In the genomic region with DNA sequence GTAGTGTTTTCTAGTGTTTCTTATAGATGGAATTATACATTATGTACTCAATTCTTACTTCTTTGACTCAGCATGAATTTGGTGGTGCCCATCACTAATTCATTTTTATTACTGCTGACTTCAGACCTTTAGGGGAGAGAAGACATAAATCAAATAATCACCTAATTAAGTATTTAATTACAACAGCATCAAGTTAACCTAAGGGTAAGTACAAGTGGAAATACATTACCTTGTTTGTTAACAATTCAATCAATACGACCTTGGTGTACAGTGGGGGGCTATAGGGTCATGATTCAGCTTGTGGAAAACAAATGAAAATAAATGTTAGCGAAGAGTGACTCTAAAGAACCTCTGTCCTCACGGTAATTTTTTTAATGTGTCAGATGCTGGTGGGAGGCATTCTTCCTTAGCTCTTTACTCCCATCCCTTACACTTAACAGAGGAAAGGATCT, we compare ENCODE assay signal across 1 cellular context.
A peak's percentile ranks its signal among the peaks of the same experiment; 100 is the strongest.
TF ChIP-seq lines count a peak whose summit lies in the region.

No MANE protein-coding gene starts in this region.

TF ChIP-seq in HEK293, 187 proteins besides CTCF, POLR2A, EP300 and RAD21 (continued from another document and continues in another):
- TF ChIP-seq ZNF629 (tag by site-specific recombination; IDR thresholded peaks at IDR 0.05) = peak; percentile 57
- peak; percentile 5; the same call in 1 of the 2 replicates for TF ChIP-seq ZXDB (tag by site-specific recombination; IDR thresholded peaks at IDR 0.05)
- TF ChIP-seq, protein P1, sequence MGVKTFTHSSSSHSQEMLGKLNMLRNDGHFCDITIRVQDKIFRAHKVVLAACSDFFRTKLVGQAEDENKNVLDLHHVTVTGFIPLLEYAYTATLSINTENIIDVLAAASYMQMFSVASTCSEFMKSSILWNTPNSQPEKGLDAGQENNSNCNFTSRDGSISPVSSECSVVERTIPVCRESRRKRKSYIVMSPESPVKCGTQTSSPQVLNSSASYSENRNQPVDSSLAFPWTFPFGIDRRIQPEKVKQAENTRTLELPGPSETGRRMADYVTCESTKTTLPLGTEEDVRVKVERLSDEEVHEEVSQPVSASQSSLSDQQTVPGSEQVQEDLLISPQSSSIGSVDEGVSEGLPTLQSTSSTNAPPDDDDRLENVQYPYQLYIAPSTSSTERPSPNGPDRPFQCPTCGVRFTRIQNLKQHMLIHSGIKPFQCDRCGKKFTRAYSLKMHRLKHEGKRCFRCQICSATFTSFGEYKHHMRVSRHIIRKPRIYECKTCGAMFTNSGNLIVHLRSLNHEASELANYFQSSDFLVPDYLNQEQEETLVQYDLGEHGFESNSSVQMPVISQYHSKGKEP (tag by site-specific recombination; IDR thresholded peaks at IDR 0.05) = no peak
- TF ChIP-seq, protein P2, sequence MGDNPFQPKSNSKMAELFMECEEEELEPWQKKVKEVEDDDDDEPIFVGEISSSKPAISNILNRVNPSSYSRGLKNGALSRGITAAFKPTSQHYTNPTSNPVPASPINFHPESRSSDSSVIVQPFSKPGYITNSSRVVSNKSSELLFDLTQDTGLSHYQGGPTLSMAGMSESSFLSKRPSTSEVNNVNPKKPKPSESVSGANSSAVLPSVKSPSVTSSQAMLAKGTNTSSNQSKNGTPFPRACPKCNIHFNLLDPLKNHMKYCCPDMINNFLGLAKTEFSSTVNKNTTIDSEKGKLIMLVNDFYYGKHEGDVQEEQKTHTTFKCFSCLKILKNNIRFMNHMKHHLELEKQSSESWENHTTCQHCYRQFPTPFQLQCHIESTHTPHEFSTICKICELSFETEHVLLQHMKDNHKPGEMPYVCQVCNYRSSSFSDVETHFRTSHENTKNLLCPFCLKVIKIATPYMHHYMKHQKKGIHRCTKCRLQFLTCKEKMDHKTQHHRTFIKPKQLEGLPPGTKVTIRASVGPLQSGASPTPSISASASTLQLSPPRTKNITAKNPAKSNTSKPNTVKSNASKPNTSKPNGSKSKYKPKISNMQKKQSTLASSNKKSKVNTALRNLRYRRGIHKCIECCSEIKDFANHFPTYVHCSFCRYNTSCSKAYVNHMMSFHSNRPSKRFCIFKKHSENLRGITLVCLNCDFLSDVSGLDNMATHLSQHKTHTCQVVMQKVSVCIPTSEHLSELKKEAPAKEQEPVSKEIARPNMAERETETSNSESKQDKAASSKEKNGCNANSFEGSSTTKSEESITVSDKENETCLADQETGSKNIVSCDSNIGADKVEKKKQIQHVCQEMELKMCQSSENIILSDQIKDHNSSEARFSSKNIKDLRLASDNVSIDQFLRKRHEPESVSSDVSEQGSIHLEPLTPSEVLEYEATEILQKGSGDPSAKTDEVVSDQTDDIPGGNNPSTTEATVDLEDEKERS (tag by site-specific recombination; IDR thresholded peaks at IDR 0.05) = no peak
- TF ChIP-seq ZNF248 (tag by site-specific recombination; IDR thresholded peaks at IDR 0.05) = no peak
- no peak for TF ChIP-seq KLF10 (tag by site-specific recombination; IDR thresholded peaks at IDR 0.05)
- TF ChIP-seq, protein P3, sequence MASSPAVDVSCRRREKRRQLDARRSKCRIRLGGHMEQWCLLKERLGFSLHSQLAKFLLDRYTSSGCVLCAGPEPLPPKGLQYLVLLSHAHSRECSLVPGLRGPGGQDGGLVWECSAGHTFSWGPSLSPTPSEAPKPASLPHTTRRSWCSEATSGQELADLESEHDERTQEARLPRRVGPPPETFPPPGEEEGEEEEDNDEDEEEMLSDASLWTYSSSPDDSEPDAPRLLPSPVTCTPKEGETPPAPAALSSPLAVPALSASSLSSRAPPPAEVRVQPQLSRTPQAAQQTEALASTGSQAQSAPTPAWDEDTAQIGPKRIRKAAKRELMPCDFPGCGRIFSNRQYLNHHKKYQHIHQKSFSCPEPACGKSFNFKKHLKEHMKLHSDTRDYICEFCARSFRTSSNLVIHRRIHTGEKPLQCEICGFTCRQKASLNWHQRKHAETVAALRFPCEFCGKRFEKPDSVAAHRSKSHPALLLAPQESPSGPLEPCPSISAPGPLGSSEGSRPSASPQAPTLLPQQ (tag by site-specific recombination; IDR thresholded peaks at IDR 0.05) = no peak
- no peak for TF ChIP-seq ZBTB1 (tag by site-specific recombination; IDR thresholded peaks at IDR 0.05)
- TF ChIP-seq, protein P4, sequence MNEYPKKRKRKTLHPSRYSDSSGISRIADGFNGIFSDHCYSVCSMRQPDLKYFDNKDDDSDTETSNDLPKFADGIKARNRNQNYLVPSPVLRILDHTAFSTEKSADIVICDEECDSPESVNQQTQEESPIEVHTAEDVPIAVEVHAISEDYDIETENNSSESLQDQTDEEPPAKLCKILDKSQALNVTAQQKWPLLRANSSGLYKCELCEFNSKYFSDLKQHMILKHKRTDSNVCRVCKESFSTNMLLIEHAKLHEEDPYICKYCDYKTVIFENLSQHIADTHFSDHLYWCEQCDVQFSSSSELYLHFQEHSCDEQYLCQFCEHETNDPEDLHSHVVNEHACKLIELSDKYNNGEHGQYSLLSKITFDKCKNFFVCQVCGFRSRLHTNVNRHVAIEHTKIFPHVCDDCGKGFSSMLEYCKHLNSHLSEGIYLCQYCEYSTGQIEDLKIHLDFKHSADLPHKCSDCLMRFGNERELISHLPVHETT (tag by site-specific recombination; IDR thresholded peaks at IDR 0.05) = 0 out of 2 replicates have a peak, but pooled peaks have one; percentile 14
- no peak for TF ChIP-seq ZFP41 (tag by site-specific recombination; IDR thresholded peaks at IDR 0.05; ENCODE audit: borderline replicate concordance)
- no peak for TF ChIP-seq YY1 (tag by site-specific recombination; IDR thresholded peaks at IDR 0.05)
- TF ChIP-seq ZNF324 (tag by site-specific recombination; IDR thresholded peaks at IDR 0.05) = 0 out of 2 replicates have a peak, but pooled peaks have one; percentile 55
- TF ChIP-seq ZNF155 (tag by site-specific recombination; IDR thresholded peaks at IDR 0.05) = no peak
- no peak for TF ChIP-seq FEZF1 (tag by site-specific recombination; IDR thresholded peaks at IDR 0.05)
- no peak for TF ChIP-seq ZNF777 (tag by site-specific recombination; IDR thresholded peaks at IDR 0.05; ENCODE audit: borderline replicate concordance)
- peak; percentile 48; the same call in 1 of the 2 replicates for TF ChIP-seq ZNF366 (tag by site-specific recombination; conservative IDR thresholded peaks at IDR 0.05)
- TF ChIP-seq, protein P5, sequence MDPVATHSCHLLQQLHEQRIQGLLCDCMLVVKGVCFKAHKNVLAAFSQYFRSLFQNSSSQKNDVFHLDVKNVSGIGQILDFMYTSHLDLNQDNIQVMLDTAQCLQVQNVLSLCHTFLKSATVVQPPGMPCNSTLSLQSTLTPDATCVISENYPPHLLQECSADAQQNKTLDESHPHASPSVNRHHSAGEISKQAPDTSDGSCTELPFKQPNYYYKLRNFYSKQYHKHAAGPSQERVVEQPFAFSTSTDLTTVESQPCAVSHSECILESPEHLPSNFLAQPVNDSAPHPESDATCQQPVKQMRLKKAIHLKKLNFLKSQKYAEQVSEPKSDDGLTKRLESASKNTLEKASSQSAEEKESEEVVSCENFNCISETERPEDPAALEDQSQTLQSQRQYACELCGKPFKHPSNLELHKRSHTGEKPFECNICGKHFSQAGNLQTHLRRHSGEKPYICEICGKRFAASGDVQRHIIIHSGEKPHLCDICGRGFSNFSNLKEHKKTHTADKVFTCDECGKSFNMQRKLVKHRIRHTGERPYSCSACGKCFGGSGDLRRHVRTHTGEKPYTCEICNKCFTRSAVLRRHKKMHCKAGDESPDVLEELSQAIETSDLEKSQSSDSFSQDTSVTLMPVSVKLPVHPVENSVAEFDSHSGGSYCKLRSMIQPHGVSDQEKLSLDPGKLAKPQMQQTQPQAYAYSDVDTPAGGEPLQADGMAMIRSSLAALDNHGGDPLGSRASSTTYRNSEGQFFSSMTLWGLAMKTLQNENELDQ (tag by site-specific recombination; IDR thresholded peaks at IDR 0.05; ENCODE audit: low read depth) = no peak
- TF ChIP-seq ZIC2 (tag by site-specific recombination; IDR thresholded peaks at IDR 0.05) = no peak
- TF ChIP-seq ZNF391 (tag by site-specific recombination; IDR thresholded peaks at IDR 0.05; ENCODE audit: borderline replicate concordance, low read depth) = peak; percentile 82
- TF ChIP-seq ZEB2 (tag by site-specific recombination; IDR thresholded peaks at IDR 0.05) = peak; percentile 79; the same call in 1 of the 2 replicates
- peak; percentile 25; the same call in 1 of the 2 replicates for TF ChIP-seq WT1 (tag by site-specific recombination; IDR thresholded peaks at IDR 0.05)
- TF ChIP-seq, protein P6, sequence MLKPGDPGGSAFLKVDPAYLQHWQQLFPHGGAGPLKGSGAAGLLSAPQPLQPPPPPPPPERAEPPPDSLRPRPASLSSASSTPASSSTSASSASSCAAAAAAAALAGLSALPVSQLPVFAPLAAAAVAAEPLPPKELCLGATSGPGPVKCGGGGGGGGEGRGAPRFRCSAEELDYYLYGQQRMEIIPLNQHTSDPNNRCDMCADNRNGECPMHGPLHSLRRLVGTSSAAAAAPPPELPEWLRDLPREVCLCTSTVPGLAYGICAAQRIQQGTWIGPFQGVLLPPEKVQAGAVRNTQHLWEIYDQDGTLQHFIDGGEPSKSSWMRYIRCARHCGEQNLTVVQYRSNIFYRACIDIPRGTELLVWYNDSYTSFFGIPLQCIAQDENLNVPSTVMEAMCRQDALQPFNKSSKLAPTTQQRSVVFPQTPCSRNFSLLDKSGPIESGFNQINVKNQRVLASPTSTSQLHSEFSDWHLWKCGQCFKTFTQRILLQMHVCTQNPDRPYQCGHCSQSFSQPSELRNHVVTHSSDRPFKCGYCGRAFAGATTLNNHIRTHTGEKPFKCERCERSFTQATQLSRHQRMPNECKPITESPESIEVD (tag by site-specific recombination; IDR thresholded peaks at IDR 0.05) = no peak
- no peak for TF ChIP-seq ZNF174 (tag by site-specific recombination; IDR thresholded peaks at IDR 0.05)
- TF ChIP-seq HOXA7 (CRISPR knock-in tag; IDR thresholded peaks at IDR 0.05; ENCODE audit: borderline replicate concordance) = no peak
- TF ChIP-seq ZNF157 (tag by site-specific recombination; IDR thresholded peaks at IDR 0.05) = no peak
- no peak; the same call in 1 of the 2 replicates for TF ChIP-seq BCL11A (tag by site-specific recombination; IDR thresholded peaks at IDR 0.05; ENCODE audit: low read depth)
- no peak for TF ChIP-seq ZNF624 (tag by site-specific recombination; IDR thresholded peaks at IDR 0.05)
- TF ChIP-seq, protein P7, sequence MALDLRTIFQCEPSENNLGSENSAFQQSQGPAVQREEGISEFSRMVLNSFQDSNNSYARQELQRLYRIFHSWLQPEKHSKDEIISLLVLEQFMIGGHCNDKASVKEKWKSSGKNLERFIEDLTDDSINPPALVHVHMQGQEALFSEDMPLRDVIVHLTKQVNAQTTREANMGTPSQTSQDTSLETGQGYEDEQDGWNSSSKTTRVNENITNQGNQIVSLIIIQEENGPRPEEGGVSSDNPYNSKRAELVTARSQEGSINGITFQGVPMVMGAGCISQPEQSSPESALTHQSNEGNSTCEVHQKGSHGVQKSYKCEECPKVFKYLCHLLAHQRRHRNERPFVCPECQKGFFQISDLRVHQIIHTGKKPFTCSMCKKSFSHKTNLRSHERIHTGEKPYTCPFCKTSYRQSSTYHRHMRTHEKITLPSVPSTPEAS (tag by site-specific recombination; IDR thresholded peaks at IDR 0.05) = no peak
- TF ChIP-seq, protein P8, sequence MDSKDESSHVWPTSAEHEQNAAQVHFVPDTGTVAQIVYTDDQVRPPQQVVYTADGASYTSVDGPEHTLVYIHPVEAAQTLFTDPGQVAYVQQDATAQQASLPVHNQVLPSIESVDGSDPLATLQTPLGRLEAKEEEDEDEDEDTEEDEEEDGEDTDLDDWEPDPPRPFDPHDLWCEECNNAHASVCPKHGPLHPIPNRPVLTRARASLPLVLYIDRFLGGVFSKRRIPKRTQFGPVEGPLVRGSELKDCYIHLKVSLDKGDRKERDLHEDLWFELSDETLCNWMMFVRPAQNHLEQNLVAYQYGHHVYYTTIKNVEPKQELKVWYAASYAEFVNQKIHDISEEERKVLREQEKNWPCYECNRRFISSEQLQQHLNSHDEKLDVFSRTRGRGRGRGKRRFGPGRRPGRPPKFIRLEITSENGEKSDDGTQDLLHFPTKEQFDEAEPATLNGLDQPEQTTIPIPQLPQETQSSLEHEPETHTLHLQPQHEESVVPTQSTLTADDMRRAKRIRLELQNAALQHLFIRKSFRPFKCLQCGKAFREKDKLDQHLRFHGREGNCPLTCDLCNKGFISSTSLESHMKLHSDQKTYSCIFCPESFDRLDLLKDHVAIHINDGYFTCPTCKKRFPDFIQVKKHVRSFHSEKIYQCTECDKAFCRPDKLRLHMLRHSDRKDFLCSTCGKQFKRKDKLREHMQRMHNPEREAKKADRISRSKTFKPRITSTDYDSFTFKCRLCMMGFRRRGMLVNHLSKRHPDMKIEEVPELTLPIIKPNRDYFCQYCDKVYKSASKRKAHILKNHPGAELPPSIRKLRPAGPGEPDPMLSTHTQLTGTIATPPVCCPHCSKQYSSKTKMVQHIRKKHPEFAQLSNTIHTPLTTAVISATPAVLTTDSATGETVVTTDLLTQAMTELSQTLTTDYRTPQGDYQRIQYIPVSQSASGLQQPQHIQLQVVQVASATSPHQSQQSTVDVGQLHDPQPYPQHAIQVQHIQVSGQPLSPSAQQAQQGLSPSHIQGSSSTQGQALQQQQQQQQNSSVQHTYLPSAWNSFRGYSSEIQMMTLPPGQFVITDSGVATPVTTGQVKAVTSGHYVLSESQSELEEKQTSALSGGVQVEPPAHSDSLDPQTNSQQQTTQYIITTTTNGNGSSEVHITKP (tag by site-specific recombination; IDR thresholded peaks at IDR 0.05) = no peak
- no peak for TF ChIP-seq ZNF112 (tag by site-specific recombination; IDR thresholded peaks at IDR 0.05)
- TF ChIP-seq ZFP37 (tag by site-specific recombination; IDR thresholded peaks at IDR 0.05) = peak; percentile 22; the same call in 1 of the 2 replicates
- TF ChIP-seq ZBTB21 (tag by site-specific recombination; IDR thresholded peaks at IDR 0.05) = 0 out of 2 replicates have a peak, but pooled peaks have one; percentile 13
- no peak for TF ChIP-seq ZBTB8A (tag by site-specific recombination; IDR thresholded peaks at IDR 0.05)
- TF ChIP-seq, protein P9, sequence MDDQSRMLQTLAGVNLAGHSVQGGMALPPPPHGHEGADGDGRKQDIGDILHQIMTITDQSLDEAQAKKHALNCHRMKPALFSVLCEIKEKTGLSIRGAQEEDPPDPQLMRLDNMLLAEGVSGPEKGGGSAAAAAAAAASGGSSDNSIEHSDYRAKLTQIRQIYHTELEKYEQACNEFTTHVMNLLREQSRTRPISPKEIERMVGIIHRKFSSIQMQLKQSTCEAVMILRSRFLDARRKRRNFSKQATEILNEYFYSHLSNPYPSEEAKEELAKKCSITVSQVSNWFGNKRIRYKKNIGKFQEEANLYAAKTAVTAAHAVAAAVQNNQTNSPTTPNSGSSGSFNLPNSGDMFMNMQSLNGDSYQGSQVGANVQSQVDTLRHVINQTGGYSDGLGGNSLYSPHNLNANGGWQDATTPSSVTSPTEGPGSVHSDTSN (CRISPR knock-in tag; IDR thresholded peaks at IDR 0.05) = no peak
- peak; percentile 39; the same call in 1 of the 2 replicates for TF ChIP-seq ZNF2 (tag by site-specific recombination; IDR thresholded peaks at IDR 0.05)
- TF ChIP-seq ZNF510 (tag by site-specific recombination; IDR thresholded peaks at IDR 0.05; ENCODE audit: insufficient replicate concordance) = no peak
- peak; percentile 48; the same call in 1 of the 2 replicates for TF ChIP-seq ZSCAN23 (tag by site-specific recombination; IDR thresholded peaks at IDR 0.05)
- TF ChIP-seq, protein P10, sequence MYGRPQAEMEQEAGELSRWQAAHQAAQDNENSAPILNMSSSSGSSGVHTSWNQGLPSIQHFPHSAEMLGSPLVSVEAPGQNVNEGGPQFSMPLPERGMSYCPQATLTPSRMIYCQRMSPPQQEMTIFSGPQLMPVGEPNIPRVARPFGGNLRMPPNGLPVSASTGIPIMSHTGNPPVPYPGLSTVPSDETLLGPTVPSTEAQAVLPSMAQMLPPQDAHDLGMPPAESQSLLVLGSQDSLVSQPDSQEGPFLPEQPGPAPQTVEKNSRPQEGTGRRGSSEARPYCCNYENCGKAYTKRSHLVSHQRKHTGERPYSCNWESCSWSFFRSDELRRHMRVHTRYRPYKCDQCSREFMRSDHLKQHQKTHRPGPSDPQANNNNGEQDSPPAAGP (tag by site-specific recombination; IDR thresholded peaks at IDR 0.05) = peak; percentile 26; the same call in 1 of the 2 replicates
